ENCODE assay signal across 14 cellular contexts in the genomic region with DNA sequence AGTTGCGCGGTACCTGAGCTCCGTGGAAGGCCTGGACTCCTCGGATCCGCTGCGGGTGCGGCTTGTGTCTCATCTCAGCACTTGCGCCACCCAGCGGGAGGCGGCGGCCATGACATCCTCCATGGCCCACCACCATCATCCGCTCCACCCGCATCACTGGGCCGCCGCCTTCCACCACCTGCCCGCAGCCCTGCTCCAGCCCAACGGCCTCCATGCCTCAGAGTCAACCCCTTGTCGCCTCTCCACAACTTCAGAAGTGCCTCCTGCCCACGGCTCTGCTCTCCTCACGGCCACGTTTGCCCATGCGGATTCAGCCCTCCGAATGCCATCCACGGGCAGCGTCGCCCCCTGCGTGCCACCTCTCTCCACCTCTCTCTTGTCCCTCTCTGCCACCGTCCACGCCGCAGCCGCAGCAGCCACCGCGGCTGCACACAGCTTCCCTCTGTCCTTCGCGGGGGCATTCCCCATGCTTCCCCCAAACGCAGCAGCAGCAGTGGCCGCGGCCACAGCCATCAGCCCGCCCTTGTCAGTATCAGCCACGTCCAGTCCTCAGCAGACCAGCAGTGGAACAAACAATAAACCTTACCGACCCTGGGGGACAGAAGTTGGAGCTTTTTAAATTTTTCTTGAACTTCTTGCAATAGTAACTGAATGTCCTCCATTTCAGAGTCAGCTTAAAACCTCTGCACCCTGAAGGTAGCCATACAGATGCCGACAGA. TPM values are rescaled to one million over a fixed set of nuclear protein-coding genes. Genes with fewer than 3 reads are reported as not detected.
A peak's percentile ranks its signal among the peaks of the same experiment; 100 is the strongest.
DNase-seq lines count a peak whose midpoint lies in the region; ATAC-seq, FAIRE-seq and TF ChIP-seq lines count a peak whose summit lies in the region.
"Had no signal": no experiment of that assay in that cellular context is flagged by ENCODE, and none has a peak within 500 bp of the region (broad histone marks: within the 10 kb centered on the region; RNA-seq: fewer than 3 reads in every experiment).

No MANE protein-coding gene starts in this region.

- FAIRE-seq in frontal cortex (lab: Jason Lieb, UNC): no peak

- no TSS peak for BruUV-seq in MCF 10A (replicated peaks; lab: Mats Ljungman, UMichigan)

- 14% methylated on average over 36 of the region's 42 CpGs for WGBS in SK-N-SH (ENCODE audit: low lambda C conversion rate)

- H3K27ac ChIP-seq in breast epithelium: no peak overlapping the region
- H3K27ac ChIP-seq in SK-N-SH (ENCODE audit: low read depth in 2 of 2, low read length in 1 of 2): no peak overlapping the region
- H3K27ac ChIP-seq: skin epidermis had no signal

- H3K4me2 ChIP-seq in SK-N-SH: peak overlapping the region; percentile 75

- H3K9me2 ChIP-seq in SK-N-SH: no peaks in the 10 kb centered on the region

- no peak for TF ChIP-seq POLR2A in breast epithelium (IDR thresholded peaks at IDR 0.05)

- H3K36me3 Mint-ChIP-seq in MCF 10A (ENCODE audit: insufficient read depth, unreplicated experiment): peaks cover 6% of the 10 kb centered on the region
- peaks cover 13% of the 10 kb centered on the region for H3K36me3 Mint-ChIP-seq in type B pancreatic cell

- H4K20me1 ChIP-seq in SK-N-SH (ENCODE audit: insufficient read depth): no peaks in the 10 kb centered on the region

- no peaks in the 10 kb centered on the region for H3K36me3 ChIP-seq in breast epithelium
- H3K36me3 ChIP-seq in SK-N-SH (replicated peaks in 1 of 2; ENCODE audit: control insufficient read depth in 1 of 2, insufficient read depth in 2 of 2, low read length in 1 of 2): no peaks in the 10 kb centered on the region

- 0 out of 2 replicates have a peak overlapping the region, but pooled peaks have one; percentile 52 for H2AFZ ChIP-seq in SK-N-SH (ENCODE audit: low read depth)

- CTCF ChIA-PET in MCF 10A (lab: Yijun Ruan, JAX) (interaction anchor here (0.6 to 9.4 kb wide), 6 partner anchors 7 to 1541 kb away, joined by 3 to 233 read pairs (median 4); no protein-coding TSS in a partner anchor), SK-N-SH (lab: Yijun Ruan, JAX) (interaction anchor here (0.5 to 10.5 kb wide), 37 partner anchors 9 to 612 kb away, joined by 3 to 278 read pairs (median 4); a partner anchor contains a TSS)

- no peaks in the 10 kb centered on the region for H3F3A ChIP-seq in SK-N-SH (replicated peaks; ENCODE audit: insufficient read depth)

- POLR2A ChIA-PET in MCF 10A (lab: Yijun Ruan, JAX): interaction anchor here (0.6 kb wide), 1 partner anchor 428 kb away, joined by 3 read pairs; no protein-coding TSS in a partner anchor
- POLR2A ChIA-PET in SK-N-SH (lab: Yijun Ruan, JAX): no interaction called here

- peak; percentile 51 for TF ChIP-seq RAD21 in SK-N-SH (IDR thresholded peaks at IDR 0.05; ENCODE audit: low read length)

- H3K9me3 ChIP-seq in breast epithelium (no peaks in the 10 kb centered on the region), SK-N-SH (no peaks in the 10 kb centered on the region)

- H3K4me3 ChIP-seq in breast epithelium (no peak overlapping the region), SK-N-SH (ENCODE audit: low read depth in 2 of 2, low read length in 1 of 2) (peak overlapping the region; percentile 27 to 37)
- H3K4me3 ChIP-seq: skin epidermis had no signal

- intact Hi-C loops in MCF 10A (cut with micrococcal nuclease) (loop anchor here (10.0 kb wide), 1 partner anchor 645 kb away; no protein-coding TSS in a partner anchor), breast epithelium (cut with DNase I; ENCODE audit: low total_unique reads) (loop anchor here (10.0 kb wide), 1 partner anchor 455 kb away; a partner anchor contains a TSS), left ventricle myocardium superior (cut with micrococcal nuclease) (no loop called here)

- no peak for TF ChIP-seq EP300 in SK-N-SH (IDR thresholded peaks at IDR 0.05; ENCODE audit: borderline replicate concordance in 1 of 2, low read depth in 1 of 2, low read length in 1 of 2)

- H3K4me1 ChIP-seq in breast epithelium: no peaks in the 10 kb centered on the region
- peaks cover 0 to 8% of the 10 kb centered on the region in 2 experiments; a peak in 1 of 4 replicates for H3K4me1 ChIP-seq in SK-N-SH (ENCODE audit: control insufficient read depth in 1 of 2, insufficient read depth in 2 of 2, low read depth in 1 of 2, low read length in 1 of 2)

- H3K4me1 Mint-ChIP-seq in MCF 10A (ENCODE audit: insufficient read depth, unreplicated experiment) (no peaks in the 10 kb centered on the region), type B pancreatic cell (ENCODE audit: unreplicated experiment) (peaks cover 5% of the 10 kb centered on the region)

- ATAC-seq in left ventricle myocardium superior: peak; percentile 52

- H3K27me3 Mint-ChIP-seq in MCF 10A (ENCODE audit: insufficient read depth, unreplicated experiment) (peaks cover 91% of the 10 kb centered on the region), type B pancreatic cell (no peaks in the 10 kb centered on the region)

- no peaks in the 10 kb centered on the region for H3K79me2 ChIP-seq in SK-N-SH (ENCODE audit: insufficient read depth)

- DNase-seq in MCF 10A (ENCODE audit: unreplicated experiment): no peak
- no peak for DNase-seq in breast epithelium (ENCODE audit: low spot score in 2 of 2)
- peak; percentile 87 for DNase-seq in SK-N-SH
- DNase-seq in left ventricle myocardium superior: peak; percentile 77
- DNase-seq in type B pancreatic cell (ENCODE audit: extremely low spot score, unreplicated experiment): no peak
- DNase-seq in frontal cortex (ENCODE audit: low spot score in 2 of 2): no peak
- no peak for DNase-seq in NAMALWA (ENCODE audit: low spot score)
- DNase-seq in kidney glomerular epithelial cell (lab: John Stamatoyannopoulos, UW): no peak
- DNase-seq: activated naive CD4-positive, alpha-beta T cell treated with anti-CD3 and anti-CD28 coated beads, Interleukin-2, amount 50 U/mL, for 16 hours; mammary epithelial cell; NCI-H82 had no signal

- H3K9me3 Mint-ChIP-seq in MCF 10A (ENCODE audit: unreplicated experiment) (no peaks in the 10 kb centered on the region), type B pancreatic cell (no peaks in the 10 kb centered on the region)

- H3K9ac ChIP-seq in SK-N-SH: no peak overlapping the region

- H3K4me3 Mint-ChIP-seq in MCF 10A (ENCODE audit: unreplicated experiment): no peak overlapping the region
- H3K4me3 Mint-ChIP-seq in type B pancreatic cell: peak overlapping the region; percentile 31

- H3K27me3 ChIP-seq in breast epithelium: no peaks in the 10 kb centered on the region
- H3K27me3 ChIP-seq in SK-N-SH (ENCODE audit: insufficient read depth): peaks cover 68% of the 10 kb centered on the region

- TF ChIP-seq CTCF in MCF 10A (IDR thresholded peaks at IDR 0.05; ENCODE audit: unreplicated experiment) (peak; percentile 22), breast epithelium (IDR thresholded peaks at IDR 0.05) (no peak), SK-N-SH (IDR thresholded peaks at IDR 0.05) (peak; percentile 73), type B pancreatic cell (conservative IDR thresholded peaks at IDR 0.05) (peak; percentile 69)

- H3K27ac Mint-ChIP-seq in MCF 10A (ENCODE audit: low read depth, unreplicated experiment): no peak overlapping the region
- no peak overlapping the region for H3K27ac Mint-ChIP-seq in type B pancreatic cell

TF ChIP-seq in SK-N-SH, 30 proteins besides CTCF, POLR2A, EP300 and RAD21:
- TF ChIP-seq CHD2 (IDR thresholded peaks at IDR 0.05; ENCODE audit: low read length, partially characterized antibody) (no peak), POLR2AphosphoS5 (IDR thresholded peaks at IDR 0.05; ENCODE audit: low read depth, low read length) (no peak), YY1 (IDR thresholded peaks at IDR 0.05; ENCODE audit: low read depth) (no peak), SMC3 (IDR thresholded peaks at IDR 0.05; ENCODE audit: low read depth, low read length) (peak; percentile 63), RCOR1 (IDR thresholded peaks at IDR 0.05; ENCODE audit: low read length) (no peak), EZH2phosphoT487 (IDR thresholded peaks at IDR 0.05; ENCODE audit: borderline replicate concordance, low read depth) (no peak; the same call in 1 of the 2 replicates)

RNA-seq across cellular contexts. Expression of a gene that starts 9.9 kb away (rescaled TPM):
- total RNA-seq in MCF 10A (2022) (not detected in 2 replicates), breast epithelium (1 to 10 TPM; 2.3 to 8.2 (median 2.4) TPM), left ventricle myocardium superior (66.8 TPM), type B pancreatic cell (ENCODE audit: low replicate concordance) (10.0 and 11.3 TPM in 2 replicates), frontal cortex (1.2 TPM)
- polyA plus RNA-seq in SK-N-SH (2012; rRNA removed): not detected in 2 replicates
- not detected in 2 replicates for polyA plus RNA-seq in SK-N-SH (2012; cell fraction: cytosol; rRNA removed)
- not detected in 2 replicates for polyA plus RNA-seq in SK-N-SH (2012; cell fraction: nucleus; rRNA removed)
- total RNA-seq: M059J had no signal
- polyA plus RNA-seq: BJ, mammary epithelial cell had no signal

RNA-seq across cellular contexts. Expression of a gene that starts 31.4 kb away (rescaled TPM):
- total RNA-seq in MCF 10A (2022) (50.9 and 52.3 TPM in 2 replicates), breast epithelium (10 to 100 TPM; 62.6 to 94.7 (median 82.4) TPM), left ventricle myocardium superior (10.2 TPM), type B pancreatic cell (ENCODE audit: low replicate concordance) (29.9 and 54.0 TPM in 2 replicates), frontal cortex (27.3 TPM)
- 16.3 and 19.6 TPM in 2 replicates for polyA plus RNA-seq in SK-N-SH (2012; rRNA removed)
- 14.9 and 19.5 TPM in 2 replicates for polyA plus RNA-seq in SK-N-SH (2012; cell fraction: cytosol; rRNA removed)
- 26.4 and 30.5 TPM in 2 replicates for polyA plus RNA-seq in SK-N-SH (2012; cell fraction: nucleus; rRNA removed)

Comparison
In these comparisons a context has a peak if more than half of its experiments do, and no peak if none do; other contexts are left out.
1. CTCF ChIP-seq: peak in MCF 10A (single experiment), SK-N-SH (single experiment) and type B pancreatic cell (single experiment); none in breast epithelium (0 of 3).
2. DNase-seq: peak in SK-N-SH (single experiment) and left ventricle myocardium superior (single experiment); none in MCF 10A (single experiment), breast epithelium (0 of 2), type B pancreatic cell (single experiment), frontal cortex (0 of 2), NAMALWA (single experiment) and kidney glomerular epithelial cell (single experiment).
3. H3K4me3 ChIP-seq: peak in SK-N-SH (2 of 2); none in breast epithelium (0 of 3).